34 cellular contexts compared by ENCODE assay signal in genomic region chr15:25418202-25418601, GRCh38.
"Had no signal": no experiment of that assay in that cellular context is flagged by ENCODE, and none has a peak within 500 bp of the region (broad histone marks: within the 10 kb centered on the region; RNA-seq: fewer than 3 reads in every experiment).

No MANE protein-coding gene starts in this region.

- H3K4me2 ChIP-seq: hepatocyte had no signal

- H3K27me3 Mint-ChIP-seq: activated B cell treated with CpG ODN at 0.5 μM for 24 hours; activated CD4-positive, alpha-beta memory T cell treated with anti-CD3 and anti-CD28 coated beads, Interleukin-2, amount 10 ng/mL, durations not matched to agents 7 days and 5 days; activated CD8-positive, alpha-beta memory T cell treated with anti-CD3 and anti-CD28 coated beads, Interleukin-2, amount 10 ng/mL, durations not matched to agents 7 days and 5 days; activated naive CD4-positive, alpha-beta T cell treated with anti-CD3 and anti-CD28 coated beads, Interleukin-2, amount 50 U/mL, for 24 hours; activated naive CD8-positive, alpha-beta T cell treated with anti-CD3 and anti-CD28 coated beads for 36 hours; activated naive CD8-positive, alpha-beta T cell treated with anti-CD3 and anti-CD28 coated beads, Interleukin-2, amount 50 U/mL, for 24 hours had no signal

- FAIRE-seq: endometrium, endothelial cell of umbilical vein had no signal

- H2AFZ ChIP-seq: hepatocyte had no signal

- H3K27ac ChIP-seq: adrenal gland, body of pancreas, colonic mucosa, epithelial cell of prostate, esophagus squamous epithelium, gastroesophageal sphincter, heart right ventricle, hepatocyte, WERI-Rb-1 had no signal

- DNase-seq: activated B cell treated with CpG ODN at 0.5 μM for 24 hours; activated CD4-positive, alpha-beta memory T cell treated with anti-CD3 and anti-CD28 coated beads, Interleukin-2, amount 10 ng/mL, durations not matched to agents 7 days and 5 days; activated CD4-positive, alpha-beta T cell treated with anti-CD3 and anti-CD28 coated beads for 48 hours; activated CD8-positive, alpha-beta memory T cell treated with anti-CD3 and anti-CD28 coated beads, Interleukin-2, amount 10 ng/mL, durations not matched to agents 7 days and 5 days; activated CD8-positive, alpha-beta memory T cell treated with anti-CD3 and anti-CD28 coated beads, Interleukin-2, amount 50 U/mL, for 4 hours; activated effector memory CD4-positive, alpha-beta T cell treated with anti-CD3 and anti-CD28 coated beads, Interleukin-2, amount 50 U/mL, for 16 hours; activated naive CD4-positive, alpha-beta T cell treated with anti-CD3 and anti-CD28 coated beads for 36 hours; activated naive CD8-positive, alpha-beta T cell treated with anti-CD3 and anti-CD28 coated beads for 36 hours; activated naive CD8-positive, alpha-beta T cell treated with anti-CD3 and anti-CD28 coated beads, Interleukin-2, amount 50 U/mL, for 24 hours; activated T-cell treated with anti-CD3 and anti-CD28 coated beads, Interleukin-2, amount 50 U/mL, for 1 hour; activated T-cell treated with anti-CD3 and anti-CD28 coated beads, Interleukin-2, amount 50 U/mL, for 48 hours; adrenal gland; amygdala; aorta; body of pancreas; central memory CD4-positive, alpha-beta T cell; cerebellar nuclear complex; colonic mucosa; effector CD8-positive, alpha-beta T cell; esophagus squamous epithelium; foreskin melanocyte; heart right ventricle; T1000; WERI-Rb-1 had no signal

- H3K4me3 ChIP-seq: adrenal gland, body of pancreas, colonic mucosa, esophagus squamous epithelium, gastroesophageal sphincter, heart right ventricle, hepatocyte had no signal

- H3K9me3 ChIP-seq: adrenal gland, body of pancreas, colonic mucosa, gastroesophageal sphincter had no signal

- ATAC-seq: activated CD4-positive, CD25-positive, alpha-beta regulatory T cell treated with anti-CD3 and anti-CD28 coated beads, Interleukin-2, amount 50 U/mL, for 24 hours; activated CD8-positive, alpha-beta memory T cell treated with anti-CD3 and anti-CD28 coated beads, Interleukin-2, amount 10 ng/mL, durations not matched to agents 7 days and 5 days; activated naive CD8-positive, alpha-beta T cell treated with anti-CD3 and anti-CD28 coated beads, Interleukin-2, amount 50 U/mL, for 24 hours; body of pancreas; gastroesophageal sphincter; heart right ventricle had no signal

- H3K36me3 ChIP-seq: adrenal gland, colonic mucosa, WERI-Rb-1 had no signal

- H3K4me3 Mint-ChIP-seq: activated B cell treated with CpG ODN at 0.5 μM for 24 hours; activated CD4-positive, alpha-beta memory T cell treated with anti-CD3 and anti-CD28 coated beads, Interleukin-2, amount 10 ng/mL, durations not matched to agents 7 days and 5 days; activated CD8-positive, alpha-beta memory T cell treated with anti-CD3 and anti-CD28 coated beads, Interleukin-2, amount 10 ng/mL, durations not matched to agents 7 days and 5 days; activated naive CD4-positive, alpha-beta T cell treated with anti-CD3 and anti-CD28 coated beads for 36 hours; activated naive CD4-positive, alpha-beta T cell treated with anti-CD3 and anti-CD28 coated beads, Interleukin-2, amount 50 U/mL, for 24 hours; activated naive CD8-positive, alpha-beta T cell treated with anti-CD3 and anti-CD28 coated beads for 36 hours; activated naive CD8-positive, alpha-beta T cell treated with anti-CD3 and anti-CD28 coated beads, Interleukin-2, amount 50 U/mL, for 24 hours; activated T-helper 1 cell treated with anti-CD3 and anti-CD28 coated beads, Interleukin-12 subunit alpha, Interleukin-12 subunit beta, Interleukin-2, Interleukin-4 antibody, amounts not matched to agents 30 ng/mL and 10 ng/mL and 1 ng/mL, durations not matched to agents 14 hours and 24 hours and 36 hours; T-helper 2 cell treated with Interferon-gamma antibody and Interleukin-4, amounts not matched to agents 5 μg/mL and 100 μg/mL, for 36 hours had no signal

- H3K27ac Mint-ChIP-seq: activated B cell treated with CpG ODN at 0.5 μM for 24 hours; activated CD4-positive, alpha-beta memory T cell treated with anti-CD3 and anti-CD28 coated beads, Interleukin-2, amount 10 ng/mL, durations not matched to agents 7 days and 5 days; activated CD8-positive, alpha-beta memory T cell treated with anti-CD3 and anti-CD28 coated beads, Interleukin-2, amount 10 ng/mL, durations not matched to agents 7 days and 5 days; activated naive CD4-positive, alpha-beta T cell treated with anti-CD3 and anti-CD28 coated beads for 36 hours; activated naive CD8-positive, alpha-beta T cell treated with anti-CD3 and anti-CD28 coated beads for 36 hours; activated naive CD8-positive, alpha-beta T cell treated with anti-CD3 and anti-CD28 coated beads, Interleukin-2, amount 50 U/mL, for 24 hours; activated T-helper 1 cell treated with anti-CD3 and anti-CD28 coated beads, Interleukin-12 subunit alpha, Interleukin-12 subunit beta, Interleukin-2, Interleukin-4 antibody, amounts not matched to agents 30 ng/mL and 10 ng/mL and 1 ng/mL, durations not matched to agents 14 hours and 24 hours and 36 hours; activated T-helper 2 cell treated with anti-CD3 and anti-CD28 coated beads, Interferon-gamma antibody, Interleukin-2, Interleukin-4, amounts not matched to agents 10 μg/mL and 5 μg/mL and 100 μg/mL, durations not matched to agents 14 hours and 24 hours and 36 hours; T-helper 2 cell treated with Interferon-gamma antibody and Interleukin-4, amounts not matched to agents 5 μg/mL and 100 μg/mL, for 36 hours had no signal

- H3K4me1 ChIP-seq: colonic mucosa had no signal

- H3K27me3 ChIP-seq: adrenal gland, body of pancreas, colonic mucosa, esophagus squamous epithelium, gastroesophageal sphincter, heart right ventricle, hepatocyte had no signal
